Comparison of ENCODE assay signal across 19 cellular contexts in genomic region chr2:7452110-7452851, GRCh38.
DNase-seq lines count a peak whose midpoint lies in the region; ATAC-seq and TF ChIP-seq lines count a peak whose summit lies in the region.
"Had no signal": no experiment of that assay in that cellular context is flagged by ENCODE, and none has a peak within 500 bp of the region (broad histone marks: within the 10 kb centered on the region; RNA-seq: fewer than 3 reads in every experiment).

No MANE protein-coding gene starts in this region.

- H3K27ac ChIP-seq in effector memory CD4-positive, alpha-beta T cell (ENCODE audit: insufficient read depth, low read length, poor library complexity, severe bottlenecking) = peak overlapping the region; percentile 36
- H3K27ac ChIP-seq in spleen (peak overlapping the region in 5 of 8 donors; percentile 21 to 70 (median 53)), body of pancreas (no peak overlapping the region)
- H3K27ac ChIP-seq: A549, GM23248, KMS-11, SK-N-MC had no signal

- H3K9me3 ChIP-seq in effector memory CD4-positive, alpha-beta T cell (ENCODE audit: control insufficient read depth, low read length) = no peaks in the 10 kb centered on the region
- H3K9me3 ChIP-seq in spleen (no peaks in the 10 kb centered on the region), body of pancreas (no peaks in the 10 kb centered on the region)
- H3K9me3 ChIP-seq: A549, heart left ventricle had no signal

- TF ChIP-seq POLR2A in spleen (IDR thresholded peaks at IDR 0.05) (no peak), body of pancreas (IDR thresholded peaks at IDR 0.05) (no peak)

- peaks cover 65% of the 10 kb centered on the region for H3K4me1 Mint-ChIP-seq in activated CD4-positive, alpha-beta memory T cell treated with anti-CD3 and anti-CD28 coated beads, Interleukin-2, amount 10 ng/mL, durations not matched to agents 7 days and 5 days

- H3K4me3 Mint-ChIP-seq in activated CD4-positive, alpha-beta memory T cell treated with anti-CD3 and anti-CD28 coated beads, Interleukin-2, amount 10 ng/mL, durations not matched to agents 7 days and 5 days = no peak overlapping the region

- intact Hi-C loops in spleen (cut with DNase I; ENCODE audit: low total_unique reads) = no loop called here
- intact Hi-C loops in body of pancreas (cut with DNase I) = no loop called here

- 67 to 80% (median 74%) methylated on average over 12 of the region's 12 CpGs for WGBS in spleen, 5 donors
- WGBS in body of pancreas, 2 donors = 66 to 72% methylated on average over 12 of the region's 12 CpGs

- H3K36me3 ChIP-seq in effector memory CD4-positive, alpha-beta T cell (ENCODE audit: control insufficient read depth, insufficient read depth, low read length) = no peaks in the 10 kb centered on the region
- H3K36me3 ChIP-seq in spleen = no peaks in the 10 kb centered on the region
- no peaks in the 10 kb centered on the region for H3K36me3 ChIP-seq in body of pancreas (replicated peaks in 1 of 2; ENCODE audit: insufficient read depth in 1 of 2, low read depth in 2 of 2)
- H3K36me3 ChIP-seq: heart left ventricle had no signal

- peak; percentile 76 for DNase-seq in activated CD8-positive, alpha-beta memory T cell treated with anti-CD3 and anti-CD28 coated beads for 24 hours
- no peak for DNase-seq in activated CD8-positive, alpha-beta memory T cell treated with anti-CD3 and anti-CD28 coated beads, Interleukin-2, amount 50 U/mL, for 4 hours
- peak; percentile 54 for DNase-seq in activated CD4-positive, alpha-beta memory T cell treated with anti-CD3 and anti-CD28 coated beads, Interleukin-2, amount 10 ng/mL, durations not matched to agents 7 days and 5 days
- DNase-seq in effector memory CD4-positive, alpha-beta T cell = no peak
- no peak for DNase-seq in spleen
- no peak for DNase-seq in body of pancreas
- DNase-seq in NCI-H2196 treated with DMSO at 0.1 percent for 48 hours (lab: John Stamatoyannopoulos, UW; ENCODE audit: unreplicated experiment) = no peak
- DNase-seq: activated CD4-positive, alpha-beta T cell treated with anti-CD3 and anti-CD28 coated beads, Interleukin-2, amount 50 U/mL, for 4 hours; activated effector memory CD4-positive, alpha-beta T cell treated with anti-CD3 and anti-CD28 coated beads, Interleukin-2, amount 50 U/mL, for 16 hours; GM23248; heart left ventricle; NCI-H2029 treated with DMSO at 0.1 percent for 48 hours; NCI-H446 treated with DMSO at 0.1 percent for 48 hours; posterior cingulate gyrus; stimulated activated CD4-positive, alpha-beta T cell treated with anti-CD3 and anti-CD28 coated beads, Interleukin-2, amount 100 ng/mL, for 48 hours had no signal

- ATAC-seq in HG03469 (IDR thresholded peaks at IDR 0.05; ENCODE audit: unreplicated experiment) = no peak
- no peak for ATAC-seq in body of pancreas
- ATAC-seq: A549, heart left ventricle had no signal

- POLR2A ChIA-PET in activated CD4-positive, alpha-beta memory T cell treated with anti-CD3 and anti-CD28 coated beads, Interleukin-2, amount 10 ng/mL, durations not matched to agents 7 days and 5 days (lab: Charles Lee) = interaction anchor here (0.9 to 5.7 kb wide), 12 partner anchors 13 to 1230 kb away, joined by 3 to 78 read pairs (median 6); partner anchors contain the start of gene ID2

- CTCF ChIA-PET in activated CD4-positive, alpha-beta memory T cell treated with anti-CD3 and anti-CD28 coated beads, Interleukin-2, amount 10 ng/mL, durations not matched to agents 7 days and 5 days (lab: Charles Lee) = interaction anchor here (2.2 kb wide), 1 partner anchor 273 kb away, joined by 5 read pairs; no protein-coding TSS in a partner anchor

- H3K27me3 ChIP-seq in effector memory CD4-positive, alpha-beta T cell (replicated peaks; ENCODE audit: control insufficient read depth, insufficient read depth, low read length, poor library complexity, severe bottlenecking) = no peaks in the 10 kb centered on the region
- H3K27me3 ChIP-seq in spleen (replicated peaks in 1 of 7) (no peaks in the 10 kb centered on the region), body of pancreas (no peaks in the 10 kb centered on the region)

- H3K27me3 Mint-ChIP-seq in activated CD4-positive, alpha-beta memory T cell treated with anti-CD3 and anti-CD28 coated beads, Interleukin-2, amount 10 ng/mL, durations not matched to agents 7 days and 5 days = no peaks in the 10 kb centered on the region

- peaks cover 2% of the 10 kb centered on the region for H3K9me3 Mint-ChIP-seq in activated CD4-positive, alpha-beta memory T cell treated with anti-CD3 and anti-CD28 coated beads, Interleukin-2, amount 10 ng/mL, durations not matched to agents 7 days and 5 days

- peaks cover 16% of the 10 kb centered on the region for H3K36me3 Mint-ChIP-seq in activated CD4-positive, alpha-beta memory T cell treated with anti-CD3 and anti-CD28 coated beads, Interleukin-2, amount 10 ng/mL, durations not matched to agents 7 days and 5 days (ENCODE audit: low read depth)

- H3K27ac Mint-ChIP-seq in activated CD4-positive, alpha-beta memory T cell treated with anti-CD3 and anti-CD28 coated beads, Interleukin-2, amount 10 ng/mL, durations not matched to agents 7 days and 5 days = peak overlapping the region; percentile 97

- H3K4me3 ChIP-seq in effector memory CD4-positive, alpha-beta T cell (ENCODE audit: insufficient read depth, low read depth, low read length, poor library complexity, severe bottlenecking) = no peak overlapping the region
- H3K4me3 ChIP-seq in spleen = no peak overlapping the region
- H3K4me3 ChIP-seq in body of pancreas = no peak overlapping the region
- H3K4me3 ChIP-seq: A549, GM23248, heart left ventricle, SK-N-MC had no signal

- peaks cover 12% of the 10 kb centered on the region for H3K4me1 ChIP-seq in effector memory CD4-positive, alpha-beta T cell (ENCODE audit: control insufficient read depth, insufficient read depth, low read length, poor library complexity, severe bottlenecking)
- peaks cover 0 to 5% (median 0%) of the 10 kb centered on the region in 6 donors for H3K4me1 ChIP-seq in spleen
- no peaks in the 10 kb centered on the region for H3K4me1 ChIP-seq in body of pancreas
- H3K4me1 ChIP-seq: A549 had no signal

- no peak for TF ChIP-seq CTCF in spleen (IDR thresholded peaks at IDR 0.05 in 8 of 11, conservative IDR thresholded peaks at IDR 0.05 in 3 of 11)
- no peak for TF ChIP-seq CTCF in body of pancreas (IDR thresholded peaks at IDR 0.05)

Comparison
In these comparisons a context has a peak if more than half of its experiments do, and no peak if none do; other contexts are left out.
1. DNase-seq: peak in activated CD8-positive, alpha-beta memory T cell treated with anti-CD3 and anti-CD28 coated beads for 24 hours (single experiment) and activated CD4-positive, alpha-beta memory T cell treated with anti-CD3 and anti-CD28 coated beads, Interleukin-2, amount 10 ng/mL, durations not matched to agents 7 days and 5 days (single experiment); none in activated CD8-positive, alpha-beta memory T cell treated with anti-CD3 and anti-CD28 coated beads, Interleukin-2, amount 50 U/mL, for 4 hours (single experiment), effector memory CD4-positive, alpha-beta T cell (0 of 3), spleen (single experiment), body of pancreas (0 of 4) and NCI-H2196 treated with DMSO at 0.1 percent for 48 hours (single experiment).
2. H3K27ac ChIP-seq: peak in effector memory CD4-positive, alpha-beta T cell (single experiment) and spleen (5 of 8); none in body of pancreas (0 of 4).